In the genomic region with DNA sequence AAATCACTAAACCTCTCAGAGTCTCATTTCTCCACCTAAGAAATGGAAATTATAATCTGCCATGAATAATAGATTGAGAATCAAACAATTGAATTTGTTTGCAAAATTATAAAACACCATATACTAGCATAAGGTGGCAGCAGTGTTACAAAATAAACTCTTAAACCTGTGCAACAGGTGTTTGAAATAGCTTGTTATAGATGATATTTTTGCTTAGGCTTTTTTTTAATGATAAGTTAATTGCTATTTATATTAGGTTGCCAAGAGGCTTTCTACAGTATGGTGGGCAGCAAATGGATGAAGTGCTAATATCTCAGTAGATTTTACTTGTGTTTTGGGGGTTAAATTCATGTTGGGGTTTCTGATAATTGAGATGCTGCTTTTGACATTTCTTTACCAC, we compare ENCODE assay signal across 26 cellular contexts.
"Had no signal": no experiment of that assay in that cellular context is flagged by ENCODE, and none has a peak within 500 bp of the region (broad histone marks: within the 10 kb centered on the region; RNA-seq: fewer than 3 reads in every experiment).

No MANE protein-coding gene starts in this region.

- H3K9me3 ChIP-seq: heart left ventricle, right atrium auricular region, tibial nerve had no signal

- H3K9ac ChIP-seq: parathyroid adenoma had no signal

- H3K36me3 ChIP-seq: brain microvascular endothelial cell had no signal

- H2AFZ ChIP-seq: parathyroid adenoma had no signal

- H3K4me1 ChIP-seq: parathyroid adenoma had no signal

- H3K27ac ChIP-seq: brain microvascular endothelial cell, coronary artery, parathyroid adenoma had no signal

- DNase-seq: activated CD4-positive, alpha-beta T cell treated with anti-CD3 and anti-CD28 coated beads for 1 hour; activated CD8-positive, alpha-beta memory T cell treated with anti-CD3 and anti-CD28 coated beads, Interleukin-2, amount 10 ng/mL, durations not matched to agents 7 days and 5 days; activated CD8-positive, alpha-beta T cell treated with anti-CD3 and anti-CD28 coated beads, Interleukin-2, amount 10 ng/mL, durations not matched to agents 7 days and 5 days; activated naive CD4-positive, alpha-beta T cell; activated naive CD8-positive, alpha-beta T cell treated with anti-CD3 and anti-CD28 coated beads, Interleukin-2, amount 10 ng/mL, durations not matched to agents 7 days and 5 days; activated T-cell treated with anti-CD3 and anti-CD28 coated beads for 4 hours; activated T-cell treated with anti-CD3 and anti-CD28 coated beads, Interleukin-2, amount 50 U/mL, for 72 hours; brain microvascular endothelial cell; dorsolateral prefrontal cortex; effector memory CD4-positive, alpha-beta T cell; erythroblast; heart left ventricle; hypothalamus; immature natural killer cell; kidney; naive thymus-derived CD4-positive, alpha-beta T cell; nucleus accumbens; stimulated activated CD4-positive, alpha-beta T cell treated with anti-CD3 and anti-CD28 coated beads, Interleukin-15, amount 100 ng/mL, for 24 hours; stimulated activated CD4-positive, alpha-beta T cell treated with anti-CD3 and anti-CD28 coated beads, Interleukin-2, amount 100 ng/mL, for 24 hours; stimulated activated naive CD4-positive, alpha-beta T cell; T-helper 2 cell had no signal

- ATAC-seq: activated CD8-positive, alpha-beta memory T cell treated with anti-CD3 and anti-CD28 coated beads, Interleukin-2, amount 10 ng/mL, durations not matched to agents 7 days and 5 days; activated CD8-positive, alpha-beta T cell treated with anti-CD3 and anti-CD28 coated beads, Interleukin-2, amount 10 ng/mL, durations not matched to agents 7 days and 5 days; activated T-cell treated with anti-CD3 and anti-CD28 coated beads, Interleukin-2, amount 50 U/mL, for 72 hours; heart left ventricle; naive thymus-derived CD4-positive, alpha-beta T cell; WTC11 had no signal

- H3K27me3 ChIP-seq: brain microvascular endothelial cell, dorsolateral prefrontal cortex, heart left ventricle, right atrium auricular region, tibial nerve had no signal

- H3K4me3 ChIP-seq: coronary artery, dorsolateral prefrontal cortex, heart left ventricle, right atrium auricular region, tibial nerve had no signal
